In the genomic region with DNA sequence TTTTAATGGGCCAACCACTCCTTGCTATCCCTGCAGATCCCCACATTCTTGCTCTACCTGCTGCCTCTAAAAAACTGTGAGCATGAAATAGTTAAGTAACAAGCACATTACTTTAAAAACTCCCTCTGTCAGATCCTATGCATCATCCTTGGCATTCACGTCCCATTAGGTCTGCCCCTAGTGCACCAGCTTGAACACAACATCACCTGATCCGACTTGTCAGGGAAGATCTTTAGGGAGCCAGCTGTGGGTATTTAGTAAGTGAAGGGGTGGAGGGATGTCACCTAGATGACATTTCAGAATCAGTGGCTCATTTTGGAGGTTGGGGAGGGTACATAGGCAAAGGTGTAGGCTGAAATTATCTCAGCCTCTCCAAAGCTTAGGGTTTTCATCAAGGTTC, we compare ENCODE assay signal across 19 cellular contexts. TPM values are rescaled to one million over a fixed set of nuclear protein-coding genes. Genes with fewer than 3 reads are reported as not detected.
DNase-seq lines count a peak whose midpoint lies in the region; ATAC-seq and TF ChIP-seq lines count a peak whose summit lies in the region.
"Had no signal": no experiment of that assay in that cellular context is flagged by ENCODE, and none has a peak within 500 bp of the region (broad histone marks: within the 10 kb centered on the region; RNA-seq: fewer than 3 reads in every experiment).

No MANE protein-coding gene starts in this region.

- no peak for TF ChIP-seq CTCF in RWPE2 (IDR thresholded peaks at IDR 0.05; ENCODE audit: poor library complexity, severe bottlenecking)
- no peak for TF ChIP-seq CTCF in gastroesophageal sphincter (IDR thresholded peaks at IDR 0.05)

- DNase-seq in DMS 273 (lab: John Stamatoyannopoulos, UW; ENCODE audit: unreplicated experiment) (peak; percentile 16), DMS 273 treated with DMSO at 0.1 percent for 48 hours (lab: John Stamatoyannopoulos, UW) (no peak), RWPE2 (ENCODE audit: low spot score) (no peak), putamen (ENCODE audit: low spot score) (peak; percentile 20), SHP77 (lab: John Stamatoyannopoulos, UW) (no peak)
- DNase-seq: Caco-2; CD8-positive, alpha-beta memory T cell; DMS79; HFFc6 had no signal

- H3K4me3 ChIP-seq in RWPE2 (ENCODE audit: severe bottlenecking) (no peak overlapping the region), gastroesophageal sphincter (no peak overlapping the region)
- H3K4me3 ChIP-seq: GM12878, HAP-1 had no signal

- H3K4me1 ChIP-seq in RWPE2 (ENCODE audit: insufficient read depth, poor library complexity, severe bottlenecking): no peaks in the 10 kb centered on the region
- H3K4me1 ChIP-seq in gastroesophageal sphincter: no peaks in the 10 kb centered on the region
- H3K4me1 ChIP-seq: Caco-2, HAP-1 had no signal

- TF ChIP-seq EP300 in gastroesophageal sphincter (IDR thresholded peaks at IDR 0.05): no peak

- TF ChIP-seq POLR2A in gastroesophageal sphincter (IDR thresholded peaks at IDR 0.05): no peak

- ATAC-seq in RWPE2 (ENCODE audit: low read depth) (peak; percentile 42; the same call in 1 of the 3 replicates), esophagus mucosa (peak; percentile 26), GM18502 (IDR thresholded peaks at IDR 0.05; ENCODE audit: poor library complexity, unreplicated experiment) (no peak), gastroesophageal sphincter (no peak)
- ATAC-seq: GM12878, HepG2 had no signal

- WGBS in gastroesophageal sphincter (ENCODE audit: low coverage in 1 of 2), 2 donors: 57% methylated on average over 2 of the region's 2 CpGs; no CpG with 5 or more reads in 1 of the 2 donors

- H3K27ac ChIP-seq in RWPE2 (ENCODE audit: poor library complexity, severe bottlenecking) (no peak overlapping the region), gastroesophageal sphincter (no peak overlapping the region)
- H3K27ac ChIP-seq: 22Rv1 had no signal

- no peaks in the 10 kb centered on the region for H3K36me3 ChIP-seq in RWPE2 (ENCODE audit: low read depth)
- no peaks in the 10 kb centered on the region for H3K36me3 ChIP-seq in gastroesophageal sphincter
- H3K36me3 ChIP-seq: HAP-1 had no signal

- no peaks in the 10 kb centered on the region for H3K9me3 ChIP-seq in RWPE2 (ENCODE audit: severe bottlenecking)
- no peaks in the 10 kb centered on the region for H3K9me3 ChIP-seq in gastroesophageal sphincter
- H3K9me3 ChIP-seq: Caco-2, HAP-1 had no signal

- H3K27me3 ChIP-seq in RWPE2 (ENCODE audit: insufficient read depth, poor library complexity, severe bottlenecking) (no peaks in the 10 kb centered on the region), gastroesophageal sphincter (peaks cover 34% of the 10 kb centered on the region)

RNA-seq across cellular contexts. Expression of a gene that starts 33.5 kb away (rescaled TPM):
- 0.24 TPM for total RNA-seq in esophagus mucosa
- 1 to 10 TPM; 2.4 to 6.4 (median 2.7) TPM for total RNA-seq in gastroesophageal sphincter
- total RNA-seq: A673; Caco-2; CD8-positive, alpha-beta memory T cell; G401; GM12878; H1; HepG2; HFFc6 had no signal

RNA-seq across cellular contexts. Expression of a gene that starts 54.9 kb away (rescaled TPM):
- total RNA-seq in esophagus mucosa: 0.04 TPM
- 1 to 10 TPM in 1 of 4 donors, under 1 TPM in 3; 0.13 to 1.1 (median 0.51) TPM for total RNA-seq in gastroesophageal sphincter
- total RNA-seq: A673; Caco-2; CD8-positive, alpha-beta memory T cell; G401; GM12878; H1; HFFc6 had no signal

Comparison
In these comparisons a context has a peak if more than half of its experiments do, and no peak if none do; other contexts are left out.
1. DNase-seq: peak in DMS 273 (single experiment) and putamen (single experiment); none in DMS 273 treated with DMSO at 0.1 percent for 48 hours (single experiment), RWPE2 (single experiment) and SHP77 (0 of 2).
2. ATAC-seq: peak in RWPE2 (single experiment) and esophagus mucosa (single experiment); none in GM18502 (single experiment) and gastroesophageal sphincter (single experiment).